ENCODE assay signal across 11 cellular contexts in the genomic region with DNA sequence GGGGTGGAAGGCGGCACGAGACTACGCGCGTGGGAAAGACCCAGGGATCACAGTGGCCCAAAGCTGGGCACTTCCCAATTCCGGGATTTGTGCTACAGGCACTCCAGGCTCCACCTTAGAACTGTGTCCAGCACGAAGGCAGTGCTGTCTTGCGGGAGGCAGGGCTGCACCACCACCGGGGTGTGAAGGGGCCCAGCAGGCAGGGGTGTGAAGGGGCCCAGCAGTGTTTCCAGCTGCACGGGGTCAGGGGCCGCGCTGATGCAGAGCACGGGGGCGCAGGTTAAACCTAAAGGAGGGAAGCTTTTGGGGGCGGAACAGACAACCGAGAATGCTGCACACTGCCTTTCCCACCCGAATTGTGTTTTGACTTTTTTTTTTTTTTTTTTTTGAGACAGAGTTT. TPM values are rescaled to one million over a fixed set of nuclear protein-coding genes. Genes with fewer than 3 reads are reported as not detected.
DNase-seq lines count a peak whose midpoint lies in the region; ATAC-seq and TF ChIP-seq lines count a peak whose summit lies in the region.
"Had no signal": no experiment of that assay in that cellular context is flagged by ENCODE, and none has a peak within 500 bp of the region (broad histone marks: within the 10 kb centered on the region; RNA-seq: fewer than 3 reads in every experiment).

No MANE protein-coding gene starts in this region.

- intact Hi-C loops in left ventricle myocardium inferior (cut with micrococcal nuclease) (no loop called here), left cardiac atrium (cut with DNase I) (no loop called here)

- peaks cover 17% of the 10 kb centered on the region for H3K36me3 Mint-ChIP-seq in activated naive CD8-positive, alpha-beta T cell treated with anti-CD3 and anti-CD28 coated beads for 36 hours

- no peaks in the 10 kb centered on the region for H3K9me3 Mint-ChIP-seq in activated naive CD8-positive, alpha-beta T cell treated with anti-CD3 and anti-CD28 coated beads for 36 hours

- H3K27me3 Mint-ChIP-seq in activated naive CD8-positive, alpha-beta T cell treated with anti-CD3 and anti-CD28 coated beads for 36 hours: no peaks in the 10 kb centered on the region

- H3K4me1 ChIP-seq in left ventricle myocardium inferior: peaks cover 42% of the 10 kb centered on the region

- peak overlapping the region; percentile 92 for H3K27ac ChIP-seq in left ventricle myocardium inferior (replicated peaks)

- H3K9me3 ChIP-seq in left ventricle myocardium inferior (replicated peaks): no peaks in the 10 kb centered on the region

- H3K4me3 Mint-ChIP-seq in activated naive CD8-positive, alpha-beta T cell treated with anti-CD3 and anti-CD28 coated beads for 36 hours: peak overlapping the region; percentile 90

- peak overlapping the region; percentile 92 for H3K27ac Mint-ChIP-seq in activated naive CD8-positive, alpha-beta T cell treated with anti-CD3 and anti-CD28 coated beads for 36 hours

- ATAC-seq in left cardiac atrium: no peak
- ATAC-seq in HG02885 (IDR thresholded peaks at IDR 0.05; ENCODE audit: poor library complexity, unreplicated experiment): no peak

- H3K4me3 ChIP-seq in left ventricle myocardium inferior: peak overlapping the region; percentile 87

- no peaks in the 10 kb centered on the region for H3K27me3 ChIP-seq in left ventricle myocardium inferior (ENCODE audit: low read depth)

- TF ChIP-seq CTCF in left ventricle myocardium inferior (IDR thresholded peaks at IDR 0.05; ENCODE audit: borderline replicate concordance): no peak

- no peak for DNase-seq in left ventricle myocardium inferior
- DNase-seq in left cardiac atrium: no peak
- no peak for DNase-seq in activated naive CD8-positive, alpha-beta T cell treated with anti-CD3 and anti-CD28 coated beads for 36 hours
- DNase-seq in mesenteric fat pad (ENCODE audit: low spot score): peak; percentile 69
- no peak for DNase-seq in effector CD4-positive, alpha-beta T cell
- DNase-seq in C1 segment of cervical spinal cord (lab: John Stamatoyannopoulos, UW): no peak
- DNase-seq in AG08395 (ENCODE audit: low spot score): no peak
- DNase-seq: DMS79, NCI-H510A treated with DMSO at 0.1 percent for 48 hours, occipital lobe had no signal

- H3K4me1 Mint-ChIP-seq in activated naive CD8-positive, alpha-beta T cell treated with anti-CD3 and anti-CD28 coated beads for 36 hours: peaks cover 35% of the 10 kb centered on the region

- H3K36me3 ChIP-seq in left ventricle myocardium inferior: peaks cover 25% of the 10 kb centered on the region

RNA-seq across cellular contexts. Expression of a gene that starts 1.1 kb away (rescaled TPM):
- total RNA-seq in left ventricle myocardium inferior (34.2 TPM), left cardiac atrium (10 to 100 TPM; 40.8 to 44.6 TPM), mesenteric fat pad (66.7 TPM)
- total RNA-seq in activated naive CD8-positive, alpha-beta T cell treated with anti-CD3 and anti-CD28 coated beads for 36 hours: 100 to 1,000 TPM in 1 of 2 experiments, 10 to 100 TPM in 1; 97.3 to 102 TPM

RNA-seq across cellular contexts. Expression of a gene that starts 51.2 kb away (rescaled TPM):
- total RNA-seq in left ventricle myocardium inferior (1.4 TPM), left cardiac atrium (1 to 10 TPM; 1.9 to 3.8 TPM), mesenteric fat pad (4.5 TPM)
- 10 to 100 TPM; 24.0 to 26.6 TPM for total RNA-seq in activated naive CD8-positive, alpha-beta T cell treated with anti-CD3 and anti-CD28 coated beads for 36 hours

RNA-seq across cellular contexts. Expression of a gene that starts 52.2 kb away (rescaled TPM):
- total RNA-seq in left ventricle myocardium inferior (757 TPM), left cardiac atrium (100 to 1,000 TPM; 395 to 449 TPM), mesenteric fat pad (112 TPM)
- total RNA-seq in activated naive CD8-positive, alpha-beta T cell treated with anti-CD3 and anti-CD28 coated beads for 36 hours: 100 to 1,000 TPM; 146 to 149 TPM

RNA-seq across cellular contexts. Expression of a gene that starts 52.4 kb away (rescaled TPM):
- total RNA-seq in left ventricle myocardium inferior (7.9 TPM), left cardiac atrium (1 to 10 TPM; 7.8 to 9.6 TPM), mesenteric fat pad (6.5 TPM)
- 1 to 10 TPM; 5.3 to 5.9 TPM for total RNA-seq in activated naive CD8-positive, alpha-beta T cell treated with anti-CD3 and anti-CD28 coated beads for 36 hours
